Comparison of ENCODE assay signal across 1 cellular context in genomic region chr18:78792736-78793135, GRCh38.
TF ChIP-seq lines count a peak whose summit lies in the region.

No MANE protein-coding gene starts in this region.

TF ChIP-seq in H1, 55 proteins besides CTCF, POLR2A, EP300 and RAD21:
- no peak for TF ChIP-seq JUND (IDR thresholded peaks at IDR 0.05; ENCODE audit: low read length)
- no peak for TF ChIP-seq HDAC2 (IDR thresholded peaks at IDR 0.05; ENCODE audit: borderline replicate concordance in 1 of 2, low read depth in 2 of 2, low read length in 2 of 2)
- TF ChIP-seq HDAC6 (IDR thresholded peaks at IDR 0.05; ENCODE audit: low read depth, low read length) = no peak
- no peak for TF ChIP-seq SRF (IDR thresholded peaks at IDR 0.05; ENCODE audit: low read depth, low read length)
- TF ChIP-seq BACH1 (IDR thresholded peaks at IDR 0.05; ENCODE audit: low read length) = no peak
- TF ChIP-seq CREB1 (IDR thresholded peaks at IDR 0.05) = no peak
- no peak for TF ChIP-seq POU5F1 (IDR thresholded peaks at IDR 0.05; ENCODE audit: low read depth, low read length)
- no peak for TF ChIP-seq KDM4A (IDR thresholded peaks at IDR 0.05; ENCODE audit: low read depth, low read length, severe bottlenecking)
- no peak for TF ChIP-seq SIN3A (conservative IDR thresholded peaks at IDR 0.05 in 1 of 2, IDR thresholded peaks at IDR 0.05 in 1 of 2; ENCODE audit: low read depth in 1 of 2, low read length in 2 of 2)
- no peak for TF ChIP-seq KDM5A (IDR thresholded peaks at IDR 0.05; ENCODE audit: low read length)
- TF ChIP-seq CEBPB (IDR thresholded peaks at IDR 0.05; ENCODE audit: low read depth, low read length) = no peak
- no peak for TF ChIP-seq JUN (IDR thresholded peaks at IDR 0.05; ENCODE audit: low read depth, low read length)
- no peak for TF ChIP-seq CBX8 (IDR thresholded peaks at IDR 0.05; ENCODE audit: borderline replicate concordance, low read depth, low read length)
- TF ChIP-seq SIRT6 (IDR thresholded peaks at IDR 0.05; ENCODE audit: low read length) = no peak
- TF ChIP-seq SP1 (IDR thresholded peaks at IDR 0.05; ENCODE audit: low read depth, low read length) = no peak
- no peak for TF ChIP-seq SAP30 (IDR thresholded peaks at IDR 0.05; ENCODE audit: insufficient read depth, insufficient replicate concordance, low read length)
